ENCODE assay signal across 11 cellular contexts in the genomic region with DNA sequence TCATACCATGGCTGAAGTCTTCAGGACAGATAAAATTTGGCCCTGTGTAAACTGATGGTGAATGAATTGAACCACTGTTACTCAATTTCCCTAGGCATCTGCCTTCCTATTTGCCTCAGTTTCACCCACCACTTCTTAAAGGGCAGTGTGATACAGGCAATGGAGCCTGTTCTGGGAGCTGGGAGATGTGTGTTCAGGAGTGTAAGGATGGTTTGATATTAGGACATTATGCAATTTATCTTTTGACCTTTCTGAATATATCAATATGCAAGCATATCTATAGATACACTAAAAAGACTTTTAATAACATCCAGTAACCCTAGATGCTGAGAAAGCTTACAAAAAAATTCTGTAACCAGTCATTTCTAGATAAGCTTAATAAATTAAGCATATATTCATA. TPM values are rescaled to one million over a fixed set of nuclear protein-coding genes. Genes with fewer than 3 reads are reported as not detected.
DNase-seq lines count a peak whose midpoint lies in the region; ATAC-seq lines count a peak whose summit lies in the region.
"Had no signal": no experiment of that assay in that cellular context is flagged by ENCODE, and none has a peak within 500 bp of the region (broad histone marks: within the 10 kb centered on the region; RNA-seq: fewer than 3 reads in every experiment).

No MANE protein-coding gene starts in this region.

- no peak for DNase-seq in activated T-cell treated with anti-CD3 and anti-CD28 coated beads, Interleukin-2, amount 50 U/mL, for 72 hours
- no peak for DNase-seq in activated T-cell treated with anti-CD3 and anti-CD28 coated beads, Interleukin-2, amount 50 U/mL, for 48 hours
- no peak for DNase-seq in T-cell
- DNase-seq in immature natural killer cell = no peak
- DNase-seq in stimulated activated naive CD8-positive, alpha-beta T cell treated with anti-CD3 and anti-CD28 coated beads, Interleukin-15, amount 100 ng/mL, for 72 hours = no peak
- DNase-seq in head of caudate nucleus = no peak
- no peak for DNase-seq in central memory CD4-positive, alpha-beta T cell
- no peak for DNase-seq in H7

- peak overlapping the region; percentile 78 to 93 for H3K4me3 Mint-ChIP-seq in activated T-cell treated with anti-CD3 and anti-CD28 coated beads, Interleukin-2, amount 50 U/mL, for 72 hours
- H3K4me3 Mint-ChIP-seq in T-cell (peak overlapping the region; percentile 70 to 81 (median 81)), immature natural killer cell (peak overlapping the region; percentile 76 to 81 (median 78))
- H3K4me3 Mint-ChIP-seq in stimulated activated naive CD8-positive, alpha-beta T cell treated with anti-CD3 and anti-CD28 coated beads, Interleukin-15, amount 100 ng/mL, for 72 hours = peak overlapping the region; percentile 80 to 90

- no peaks in the 10 kb centered on the region for H3K36me3 Mint-ChIP-seq in activated T-cell treated with anti-CD3 and anti-CD28 coated beads, Interleukin-2, amount 50 U/mL, for 72 hours (ENCODE audit: insufficient read depth in 2 of 2)
- H3K36me3 Mint-ChIP-seq in T-cell = no peaks in the 10 kb centered on the region
- H3K36me3 Mint-ChIP-seq in immature natural killer cell = no peaks in the 10 kb centered on the region

- no peak overlapping the region for H3K27ac Mint-ChIP-seq in activated T-cell treated with anti-CD3 and anti-CD28 coated beads, Interleukin-2, amount 50 U/mL, for 72 hours
- H3K27ac Mint-ChIP-seq in T-cell (no peak overlapping the region), immature natural killer cell (no peak overlapping the region)
- no peak overlapping the region for H3K27ac Mint-ChIP-seq in stimulated activated naive CD8-positive, alpha-beta T cell treated with anti-CD3 and anti-CD28 coated beads, Interleukin-15, amount 100 ng/mL, for 72 hours

- H3K27me3 Mint-ChIP-seq in activated T-cell treated with anti-CD3 and anti-CD28 coated beads, Interleukin-2, amount 50 U/mL, for 72 hours (ENCODE audit: low read depth) = peaks cover 32% of the 10 kb centered on the region
- H3K27me3 Mint-ChIP-seq in T-cell = peaks cover 23 to 37% of the 10 kb centered on the region in 2 donors
- H3K27me3 Mint-ChIP-seq in immature natural killer cell (ENCODE audit: low read depth in 3 of 3) = peaks cover 0 to 25% (median 5%) of the 10 kb centered on the region in 3 donors
- H3K27me3 Mint-ChIP-seq in stimulated activated naive CD8-positive, alpha-beta T cell treated with anti-CD3 and anti-CD28 coated beads, Interleukin-15, amount 100 ng/mL, for 72 hours = peaks cover 27% of the 10 kb centered on the region

- no peaks in the 10 kb centered on the region for H3K36me3 ChIP-seq in H7 (replicated peaks; ENCODE audit: control insufficient read depth, insufficient read depth, low read length)
- H3K36me3 ChIP-seq: right atrium auricular region, SJSA1, thyroid gland had no signal

- H3K9me3 Mint-ChIP-seq in activated T-cell treated with anti-CD3 and anti-CD28 coated beads, Interleukin-2, amount 50 U/mL, for 72 hours = peaks cover 0 to 2% of the 10 kb centered on the region in 2 donors
- H3K9me3 Mint-ChIP-seq in T-cell = peaks cover 0 to 4% (median 0%) of the 10 kb centered on the region in 3 donors
- H3K9me3 Mint-ChIP-seq in immature natural killer cell = peaks cover 0 to 10% (median 4%) of the 10 kb centered on the region in 6 donors
- no peaks in the 10 kb centered on the region for H3K9me3 Mint-ChIP-seq in stimulated activated naive CD8-positive, alpha-beta T cell treated with anti-CD3 and anti-CD28 coated beads, Interleukin-15, amount 100 ng/mL, for 72 hours

- H3K4me3 ChIP-seq in H7 (ENCODE audit: insufficient read depth, low read depth, low read length) = no peak overlapping the region; the same call in 1 of the 2 replicates

- peaks cover 9% of the 10 kb centered on the region for H3K4me1 Mint-ChIP-seq in activated T-cell treated with anti-CD3 and anti-CD28 coated beads, Interleukin-2, amount 50 U/mL, for 72 hours (ENCODE audit: low read depth)
- H3K4me1 Mint-ChIP-seq in T-cell = peaks cover 10 to 15% (median 12%) of the 10 kb centered on the region in 3 donors
- peaks cover 13 to 15% of the 10 kb centered on the region in 2 donors for H3K4me1 Mint-ChIP-seq in immature natural killer cell
- H3K4me1 Mint-ChIP-seq in stimulated activated naive CD8-positive, alpha-beta T cell treated with anti-CD3 and anti-CD28 coated beads, Interleukin-15, amount 100 ng/mL, for 72 hours = peaks cover 14% of the 10 kb centered on the region

- intact Hi-C loops in head of caudate nucleus (cut with DNase I) = no loop called here

- CTCF ChIA-PET in T-cell (lab: Charles Lee) = no interaction called here

- ATAC-seq in activated T-cell treated with anti-CD3 and anti-CD28 coated beads, Interleukin-2, amount 50 U/mL, for 72 hours (replicated peaks in 1 of 2) = no peak
- no peak for ATAC-seq in T-cell (replicated peaks in 1 of 4)
- no peak for ATAC-seq in stimulated activated naive CD8-positive, alpha-beta T cell treated with anti-CD3 and anti-CD28 coated beads, Interleukin-15, amount 100 ng/mL, for 72 hours

- POLR2A ChIA-PET in T-cell (lab: Charles Lee) = interaction anchor here in 1 of 2 donors (0.5 kb wide), 1 partner anchor 187 kb away, joined by 6 read pairs; no protein-coding TSS in a partner anchor

- no peaks in the 10 kb centered on the region for H3K27me3 ChIP-seq in H7 (ENCODE audit: control insufficient read depth, insufficient read depth, low read length)
- H3K27me3 ChIP-seq: right atrium auricular region, SJSA1, thyroid gland had no signal

RNA-seq across cellular contexts. Expression of gene IZUMO2, which starts 14.6 kb away (rescaled TPM):
- not detected for total RNA-seq in activated T-cell treated with anti-CD3 and anti-CD28 coated beads, Interleukin-2, amount 50 U/mL, for 72 hours
- total RNA-seq in T-cell = not detected
- polyA plus RNA-seq in immature natural killer cell = not detected
- total RNA-seq in H7 (2014; rRNA removed; shearing (Covaris generic)) = not detected in 2 replicates
- total RNA-seq: right atrium auricular region, SJSA1, thyroid gland had no signal

RNA-seq across cellular contexts. Expression of gene MYH14, which starts 54.9 kb away (rescaled TPM):
- total RNA-seq in activated T-cell treated with anti-CD3 and anti-CD28 coated beads, Interleukin-2, amount 50 U/mL, for 72 hours = not detected
- total RNA-seq in T-cell = under 1 TPM in 3 of 5 donors, not detected in 2; 0.23 to 0.79 (median 0.70) TPM
- not detected for polyA plus RNA-seq in immature natural killer cell
- total RNA-seq in H7 (2014; rRNA removed; shearing (Covaris generic)) = 4.1 and 6.1 TPM in 2 replicates
- total RNA-seq: SJSA1 had no signal
